8 cellular contexts compared by ENCODE assay signal in the genomic region with DNA sequence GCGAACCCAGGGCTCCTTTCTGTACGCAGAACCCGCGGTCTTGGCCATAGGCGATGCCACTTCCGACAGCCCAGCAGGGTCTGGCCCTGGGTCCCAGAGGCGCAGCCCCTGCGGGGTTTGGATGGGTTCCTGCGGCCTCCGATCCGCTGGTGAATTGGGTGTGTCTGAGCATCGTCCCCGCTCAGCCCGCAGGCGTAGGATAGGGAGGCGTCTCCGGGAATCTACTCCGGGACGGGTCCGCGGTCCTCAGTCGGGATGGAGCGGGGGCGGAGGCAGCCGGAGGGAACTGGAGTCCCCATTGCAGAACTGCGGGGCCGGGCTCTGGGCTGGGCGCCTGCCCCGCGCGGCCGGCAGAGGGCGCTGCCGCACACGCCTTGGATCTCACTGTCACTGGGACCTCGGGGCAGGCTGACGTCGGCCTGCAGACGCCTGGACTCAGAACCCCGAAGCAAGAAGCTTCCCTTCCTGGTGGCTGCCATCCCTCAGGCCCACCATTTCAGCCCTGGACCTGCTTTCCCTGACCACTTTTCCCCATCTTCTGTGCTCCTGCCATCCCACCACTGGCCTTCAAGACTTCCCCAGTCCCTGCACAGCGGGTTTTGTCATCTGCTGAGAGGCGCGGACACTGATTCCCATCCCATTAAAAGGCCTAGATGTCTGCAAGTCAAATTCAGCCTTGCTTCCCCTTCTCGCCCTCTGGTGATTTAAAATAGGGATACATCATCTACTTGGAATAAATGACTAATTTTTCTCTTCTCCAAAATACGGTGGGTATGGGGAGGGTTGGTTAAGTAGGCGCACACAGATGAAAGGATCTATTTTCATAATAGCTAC. TPM values are rescaled to one million over a fixed set of nuclear protein-coding genes. Genes with fewer than 3 reads are reported as not detected.
DNase-seq lines count a peak whose midpoint lies in the region; ATAC-seq and TF ChIP-seq lines count a peak whose summit lies in the region.

No MANE protein-coding gene starts in this region.

- H3K9me3 Mint-ChIP-seq in T-cell (no peaks in the 10 kb centered on the region), progenitor cell of endocrine pancreas (ENCODE audit: low read depth) (no peaks in the 10 kb centered on the region)

- H3K9me3 ChIP-seq in ES-I3 (ENCODE audit: control insufficient read depth, insufficient read depth, low read length) (no peaks in the 10 kb centered on the region), upper lobe of left lung (no peaks in the 10 kb centered on the region)

- WGBS in upper lobe of left lung, 2 donors, result 24 to 36% methylated on average over 14 to 21 of the region's 46 CpGs

- H3K36me3 ChIP-seq in ES-I3 (ENCODE audit: insufficient read depth, low read length), result no peaks in the 10 kb centered on the region
- no peaks in the 10 kb centered on the region for H3K36me3 ChIP-seq in upper lobe of left lung

- H3K27ac ChIP-seq in upper lobe of left lung, result peak overlapping the region; percentile 83 to 90 (median 87)

- peak; percentile 100 for TF ChIP-seq CTCF in progenitor cell of endocrine pancreas (IDR thresholded peaks at IDR 0.05; ENCODE audit: unreplicated experiment)
- TF ChIP-seq CTCF in upper lobe of left lung (IDR thresholded peaks at IDR 0.05), result peak; percentile 99 to 100 (median 99)

- peaks cover 16 to 27% of the 10 kb centered on the region in 2 donors for H3K27me3 Mint-ChIP-seq in T-cell
- H3K27me3 Mint-ChIP-seq in progenitor cell of endocrine pancreas, result peaks cover 49% of the 10 kb centered on the region

- intact Hi-C loops in left cardiac atrium (cut with DNase I), result loop anchor here in 1 of 2 donors (1.0 to 5.0 kb wide), 2 partner anchors 69 to 117 kb away; a partner anchor contains a TSS

- POLR2A ChIA-PET in T-cell (lab: Charles Lee), result interaction anchor here (0.6 to 0.7 kb wide), 3 partner anchors 105 to 153 kb away, joined by 3 to 7 read pairs (median 7); no protein-coding TSS in a partner anchor

- ATAC-seq in T-cell (replicated peaks in 1 of 4) (peak; percentile 73 to 78 (median 75)), left cardiac atrium (peak; percentile 84 to 86), upper lobe of left lung (ENCODE audit: low FRiP score in 2 of 2) (peak; percentile 90 to 95)

- CTCF ChIA-PET in T-cell (lab: Charles Lee), result interaction anchor here (0.5 to 1.8 kb wide), 15 partner anchors 8 to 1648 kb away, joined by 3 to 12 read pairs (median 4); no protein-coding TSS in a partner anchor

- H3K4me3 ChIP-seq in upper lobe of left lung, result peak overlapping the region; percentile 13 to 66 (median 57)

- no peak for TF ChIP-seq POLR2A in upper lobe of left lung (IDR thresholded peaks at IDR 0.05)

- H3K27ac Mint-ChIP-seq in T-cell (no peak overlapping the region), progenitor cell of endocrine pancreas (no peak overlapping the region)

- DNase-seq in HCEC 1CT, result peak; percentile 86
- DNase-seq in MV-4-11 (lab: John Stamatoyannopoulos, UW), result peak; percentile 75
- peak; percentile 42 to 82 (median 70) for DNase-seq in T-cell
- peak; percentile 62 for DNase-seq in amniotic epithelial cell (ENCODE audit: low read depth)
- DNase-seq in left cardiac atrium, result peak; percentile 89
- peak; percentile 89 for DNase-seq in progenitor cell of endocrine pancreas (ENCODE audit: low spot score, unreplicated experiment)
- DNase-seq in upper lobe of left lung, result peak; percentile 92 to 97

- no peak for TF ChIP-seq EP300 in upper lobe of left lung (IDR thresholded peaks at IDR 0.05)

- no peaks in the 10 kb centered on the region for H3K27me3 ChIP-seq in upper lobe of left lung

- H3K4me1 ChIP-seq in ES-I3 (ENCODE audit: insufficient read depth, low read length) (peaks cover 18% of the 10 kb centered on the region), upper lobe of left lung (peaks cover 30 to 49% (median 42%) of the 10 kb centered on the region in 4 donors)

- H3K4me1 Mint-ChIP-seq in T-cell (peaks cover 12 to 40% (median 33%) of the 10 kb centered on the region in 3 donors), progenitor cell of endocrine pancreas (ENCODE audit: low read depth) (peaks cover 36% of the 10 kb centered on the region)

- no peaks in the 10 kb centered on the region for H3K36me3 Mint-ChIP-seq in T-cell
- H3K36me3 Mint-ChIP-seq in progenitor cell of endocrine pancreas (ENCODE audit: insufficient read depth), result no peaks in the 10 kb centered on the region

- peak overlapping the region; percentile 75; the same call in 1 of the 2 replicates for H3K9ac ChIP-seq in ES-I3 (ENCODE audit: low read depth, low read length)

- H3K4me3 Mint-ChIP-seq in T-cell (peak overlapping the region; percentile 62 to 95 (median 71)), progenitor cell of endocrine pancreas (ENCODE audit: low read depth) (peak overlapping the region; percentile 47)

RNA-seq across cellular contexts. Expression of a gene that starts 38.3 kb away (rescaled TPM):
- under 1 TPM in 3 of 5 donors, not detected in 2; 0.38 to 0.72 (median 0.38) TPM for total RNA-seq in T-cell
- total RNA-seq in left cardiac atrium, result 10 to 100 TPM; 20.7 to 28.0 TPM
- total RNA-seq in progenitor cell of endocrine pancreas, result 9.5 and 9.6 TPM in 2 replicates
- 10 to 100 TPM; 19.9 to 66.8 (median 38.7) TPM for total RNA-seq in upper lobe of left lung

Comparison
In these comparisons a context has a peak if more than half of its experiments do, and no peak if none do; other contexts are left out.
1. Peak in every context shown above with its lines: DNase-seq, ATAC-seq, H3K4me3 ChIP-seq and H3K27ac ChIP-seq.